Comparison of ENCODE assay signal across 13 cellular contexts in the genomic region with DNA sequence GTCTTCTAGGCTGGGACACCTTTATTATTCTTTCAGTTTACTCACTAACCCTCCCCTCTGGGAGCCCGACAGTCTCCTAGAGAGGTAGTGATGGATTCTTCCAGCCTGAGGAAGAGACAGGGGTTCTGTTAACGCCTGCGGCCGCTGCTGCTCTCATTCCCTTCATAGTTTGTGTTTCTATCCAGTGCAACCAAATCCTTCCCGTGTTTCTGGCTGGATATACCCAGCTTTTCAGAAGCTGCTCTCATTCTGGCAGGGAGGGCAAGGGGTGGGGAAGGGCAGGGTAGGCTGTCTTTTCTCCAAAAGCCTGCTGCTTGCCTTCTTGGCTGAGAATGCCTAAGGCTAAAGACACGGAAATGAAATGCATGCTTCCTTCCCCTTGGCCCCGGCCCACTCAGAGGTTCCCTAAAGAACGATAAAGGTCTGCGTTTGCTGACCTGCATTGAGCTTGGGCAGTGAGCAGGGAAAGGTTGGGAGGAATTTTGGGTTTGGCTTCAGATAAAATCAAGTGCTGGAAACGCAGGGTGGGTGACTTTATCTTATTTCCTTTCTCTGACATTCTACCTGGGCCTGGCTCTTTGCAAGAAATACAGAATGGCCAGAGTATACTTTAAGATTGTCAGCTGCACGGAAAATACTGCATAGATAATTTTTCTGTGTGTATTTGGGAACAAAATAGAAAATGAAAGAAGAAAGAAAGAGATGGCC.
DNase-seq lines count a peak whose midpoint lies in the region; ATAC-seq, FAIRE-seq and TF ChIP-seq lines count a peak whose summit lies in the region.
"Had no signal": no experiment of that assay in that cellular context is flagged by ENCODE, and none has a peak within 500 bp of the region (broad histone marks: within the 10 kb centered on the region; RNA-seq: fewer than 3 reads in every experiment).

No MANE protein-coding gene starts in this region.

- H4K5ac ChIP-seq in H9 (ENCODE audit: insufficient read length, low read depth, low read length), result no peak overlapping the region

- no peak for TF ChIP-seq RAD21 in K562 (CRISPR knock-in tag; conservative IDR thresholded peaks at IDR 0.05 in 1 of 2, IDR thresholded peaks at IDR 0.05 in 1 of 2)

- H3K4me1 ChIP-seq in H9 (ENCODE audit: insufficient read depth, low read length), result peaks cover 4% of the 10 kb centered on the region; the same call in 1 of the 2 replicates
- no peaks in the 10 kb centered on the region for H3K4me1 ChIP-seq in K562 (replicated peaks in 1 of 2; ENCODE audit: control insufficient read depth in 2 of 2, insufficient read depth in 2 of 2, low read length in 2 of 2)
- no peaks in the 10 kb centered on the region for H3K4me1 ChIP-seq in SJCRH30
- no peaks in the 10 kb centered on the region for H3K4me1 ChIP-seq in A673 (ENCODE audit: insufficient read depth, low read length, poor library complexity, severe bottlenecking)
- no peaks in the 10 kb centered on the region for H3K4me1 ChIP-seq in uterus

- H2AFZ ChIP-seq in H9 (ENCODE audit: low read length), result no peak overlapping the region
- H2AFZ ChIP-seq in K562 (ENCODE audit: low read depth, low read length), result no peak overlapping the region

- no peaks in the 10 kb centered on the region for H3K27me3 ChIP-seq in H9 (ENCODE audit: insufficient read depth, low read length)
- H3K27me3 ChIP-seq in K562 (ENCODE audit: control insufficient read depth in 2 of 2, insufficient read depth in 2 of 2, low read length in 2 of 2), result no peaks in the 10 kb centered on the region
- no peaks in the 10 kb centered on the region for H3K27me3 ChIP-seq in SJCRH30
- H3K27me3 ChIP-seq in A673 (replicated peaks; ENCODE audit: insufficient read depth, low read depth, low read length, poor library complexity), result no peaks in the 10 kb centered on the region
- H3K27me3 ChIP-seq in uterus, result no peaks in the 10 kb centered on the region

- no peak overlapping the region for H2BK20ac ChIP-seq in H9 (ENCODE audit: low read depth, low read length, poor library complexity, severe bottlenecking)

- FAIRE-seq in K562 (lab: Jason Lieb, UNC), result no peak

- H3K23me2 ChIP-seq in H9 (ENCODE audit: insufficient read length, low read depth, low read length, poor library complexity, severe bottlenecking), result no peaks in the 10 kb centered on the region

- no peak overlapping the region for H3K9ac ChIP-seq in H9 (ENCODE audit: extremely low read depth, insufficient read length, low read length)
- no peak overlapping the region for H3K9ac ChIP-seq in K562 (ENCODE audit: insufficient read depth in 1 of 2, low read depth in 2 of 2, low read length in 2 of 2)

- no peaks in the 10 kb centered on the region for H3K79me1 ChIP-seq in H9 (ENCODE audit: insufficient read depth, low read depth, low read length, poor library complexity, severe bottlenecking)

- no peak overlapping the region for H3K56ac ChIP-seq in H9 (ENCODE audit: insufficient read length, low read depth, low read length)

- no peak overlapping the region for H2AK5ac ChIP-seq in H9 (ENCODE audit: insufficient read length, low read length)

- no peaks in the 10 kb centered on the region for H3K79me2 ChIP-seq in H9 (ENCODE audit: insufficient read depth, low read length)
- H3K79me2 ChIP-seq in K562 (ENCODE audit: control insufficient read depth, insufficient read depth, low read length), result no peaks in the 10 kb centered on the region

- H3K14ac ChIP-seq in H9 (ENCODE audit: insufficient read depth, low read length), result no peak overlapping the region

- in situ Hi-C loops in K562 (cut with MboI), result no loop called here

- no peak for TF ChIP-seq EP300 in K562 (IDR thresholded peaks at IDR 0.05; ENCODE audit: low read length)

- H3K4me3 Mint-ChIP-seq in H9, result no peak overlapping the region

- H3K9me3 ChIP-seq in H9 (ENCODE audit: control insufficient read depth, low read depth, low read length) (no peaks in the 10 kb centered on the region), K562 (replicated peaks; ENCODE audit: control insufficient read depth, insufficient read depth, low read depth, low read length) (no peaks in the 10 kb centered on the region), SJCRH30 (replicated peaks) (no peaks in the 10 kb centered on the region), A673 (ENCODE audit: low read depth, low read length, poor library complexity, severe bottlenecking) (no peaks in the 10 kb centered on the region), uterus (no peaks in the 10 kb centered on the region)

- no peak for TF ChIP-seq CTCF in H9 (conservative IDR thresholded peaks at IDR 0.05)
- TF ChIP-seq CTCF in K562 (IDR thresholded peaks at IDR 0.05 in 2 of 3, conservative IDR thresholded peaks at IDR 0.05 in 1 of 3; ENCODE audit: insufficient read depth in 2 of 3, low read depth in 1 of 3, low read length in 3 of 3), result no peak
- TF ChIP-seq CTCF in omental fat pad (IDR thresholded peaks at IDR 0.05), result no peak
- TF ChIP-seq CTCF in A673 (conservative IDR thresholded peaks at IDR 0.05; ENCODE audit: low read depth, low read length), result no peak
- TF ChIP-seq CTCF in uterus (IDR thresholded peaks at IDR 0.05), result no peak

- H3K36me3 ChIP-seq in K562 (ENCODE audit: control insufficient read depth, insufficient read depth, low read length) (peaks cover 65% of the 10 kb centered on the region), SJCRH30 (no peaks in the 10 kb centered on the region; the same call in 1 of the 2 replicates), A673 (ENCODE audit: insufficient read depth, low read length, poor library complexity, severe bottlenecking) (no peaks in the 10 kb centered on the region), uterus (peaks cover 0 to 2% of the 10 kb centered on the region in 2 donors)

- no peak overlapping the region for H3K18ac ChIP-seq in H9 (ENCODE audit: insufficient read length, low read depth, low read length)

- no peak overlapping the region for H2BK5ac ChIP-seq in H9 (ENCODE audit: insufficient read length, low read length)

- H3K4me1 Mint-ChIP-seq in H9, result peaks cover 10 to 17% of the 10 kb centered on the region in 2 experiments

- no peaks in the 10 kb centered on the region; a peak in 1 of 7 replicates for H3K36me3 Mint-ChIP-seq in H9 (ENCODE audit: insufficient read depth in 1 of 3, low read depth in 3 of 3)

- BruUV-seq in K562 (replicated peaks; lab: Mats Ljungman, UMichigan) (no TSS peak), A673 (replicated peaks; lab: Mats Ljungman, UMichigan) (no TSS peak)

- H3K27ac Mint-ChIP-seq in H9, result peak overlapping the region in 2 of 3 experiments; percentile 71 to 84; a peak in 5 of 7 replicates

- TF ChIP-seq POLR2A in K562 (conservative IDR thresholded peaks at IDR 0.05) (no peak), uterus (IDR thresholded peaks at IDR 0.05) (no peak)

- H4K8ac ChIP-seq in H9 (replicated peaks; ENCODE audit: insufficient read length, low read depth, low read length), result no peak overlapping the region

- DNase-seq in H9, result peak; percentile 65
- DNase-seq in K562 (ENCODE audit: extremely low read depth in 1 of 4, low spot score in 3 of 4), result no peak
- peak; percentile 60 for DNase-seq in iPS DF 4.7 (ENCODE audit: extremely low read depth, low spot score)
- peak; percentile 18 for DNase-seq in skeletal muscle cell (ENCODE audit: low read depth)
- DNase-seq in SJCRH30, result no peak
- DNase-seq in omental fat pad (ENCODE audit: low spot score), result no peak
- no peak for DNase-seq in A673 (ENCODE audit: low spot score)
- no peak for DNase-seq in uterus
- DNase-seq: activated T-cell treated with anti-CD3 and anti-CD28 coated beads, Interleukin-2, amount 50 U/mL, for 1 hour; cortex of kidney; NCI-H1105; NK-92 treated with Interleukin-12 subunit alpha and Interleukin-12 subunit beta, amount 100 ng/mL, for 24 hours had no signal

- WGBS in H9 (ENCODE audit: extremely low coverage, insufficient read length, low lambda C conversion rate), result no CpG with 5 or more reads among the region's 11 CpGs
- 55% methylated on average over 11 of the region's 11 CpGs for WGBS in K562 (ENCODE audit: insufficient coverage, low coverage, missing lambda C conversion rate)

- no peaks in the 10 kb centered on the region for H3K27me3 Mint-ChIP-seq in H9 (ENCODE audit: low read depth)

- POLR2A ChIA-PET in K562 (lab: Yijun Ruan, JAX), result no interaction called here
- POLR2A ChIA-PET in A673 (lab: Charles Lee; ENCODE audit: low non-redundant PET), result no interaction called here

- no peaks in the 10 kb centered on the region; a peak in 1 of 5 replicates for H3K9me3 Mint-ChIP-seq in H9

- ATAC-seq in K562 (no peak), omental fat pad (ENCODE audit: low FRiP score) (no peak)

- H4K91ac ChIP-seq in H9 (ENCODE audit: insufficient read length, low read depth, low read length), result no peak overlapping the region

- intact Hi-C loops in K562 (cut with micrococcal nuclease) (no loop called here), A673 (cut with micrococcal nuclease; ENCODE audit: unreplicated experiment) (loop anchor here (10.0 kb wide), 1 partner anchor 405 kb away; no protein-coding TSS in a partner anchor), uterus (cut with DNase I; ENCODE audit: low total_unique reads) (no loop called here)

- H3T11ph ChIP-seq in H9 (ENCODE audit: low read length), result no peak overlapping the region

- no peak overlapping the region for H3K4ac ChIP-seq in H9 (ENCODE audit: low read depth, low read length)

- no peak overlapping the region for H3K27ac ChIP-seq in H9 (ENCODE audit: insufficient read length, low read depth, low read length)
- no peak overlapping the region for H3K27ac ChIP-seq in K562 (ENCODE audit: extremely low read depth, low read depth, low read length)
- no peak overlapping the region for H3K27ac ChIP-seq in SJCRH30
- no peak overlapping the region for H3K27ac ChIP-seq in A673 (ENCODE audit: low read depth, low read length, poor library complexity, severe bottlenecking)
- no peak overlapping the region for H3K27ac ChIP-seq in uterus

- H4K20me1 ChIP-seq in H9 (ENCODE audit: control insufficient read depth, insufficient read depth, insufficient read length), result no peaks in the 10 kb centered on the region
- no peaks in the 10 kb centered on the region for H4K20me1 ChIP-seq in K562 (replicated peaks; ENCODE audit: control insufficient read depth, insufficient read depth, low read length)

- H3K23ac ChIP-seq in H9 (ENCODE audit: insufficient read length, low read depth, low read length), result no peak overlapping the region

- H3K4me2 ChIP-seq in H9 (ENCODE audit: insufficient read depth, insufficient read length, low read length) (no peak overlapping the region), K562 (ENCODE audit: insufficient read depth, low read length) (no peak overlapping the region)

- H3K4me3 ChIP-seq in K562, result no peak overlapping the region
- H3K4me3 ChIP-seq in skeletal muscle cell (ENCODE audit: low read depth, low read length), result peak overlapping the region; percentile 24
- no peak overlapping the region for H3K4me3 ChIP-seq in SJCRH30
- no peak overlapping the region for H3K4me3 ChIP-seq in A673 (ENCODE audit: low read depth, low read length, poor library complexity, severe bottlenecking)
- H3K4me3 ChIP-seq in uterus, result no peak overlapping the region
- H3K4me3 ChIP-seq: skin epidermis had no signal

- no peak overlapping the region for H2BK12ac ChIP-seq in H9 (ENCODE audit: insufficient read length, low read depth, low read length)

- no peak overlapping the region for H2BK15ac ChIP-seq in H9 (ENCODE audit: low read depth, low read length)

- no peaks in the 10 kb centered on the region for H3K9me1 ChIP-seq in K562 (ENCODE audit: control insufficient read depth, insufficient read depth, low read length)

- CTCF ChIA-PET in K562 (lab: Yijun Ruan, JAX; ENCODE audit: low intra/inter-chr PET ratio), result no interaction called here
- CTCF ChIA-PET in A673 (lab: Charles Lee), result no interaction called here

- no peak overlapping the region for H2BK120ac ChIP-seq in H9 (ENCODE audit: low read depth, low read length, poor library complexity, severe bottlenecking)

Comparison
In these comparisons a context has a peak if more than half of its experiments do, and no peak if none do; other contexts are left out.
1. DNase-seq: peak in H9 (single experiment), iPS DF 4.7 (single experiment) and skeletal muscle cell (single experiment); none in K562 (0 of 4), SJCRH30 (0 of 2), omental fat pad (single experiment), A673 (single experiment) and uterus (0 of 2).